8 cellular contexts compared by ENCODE assay signal in the genomic region with DNA sequence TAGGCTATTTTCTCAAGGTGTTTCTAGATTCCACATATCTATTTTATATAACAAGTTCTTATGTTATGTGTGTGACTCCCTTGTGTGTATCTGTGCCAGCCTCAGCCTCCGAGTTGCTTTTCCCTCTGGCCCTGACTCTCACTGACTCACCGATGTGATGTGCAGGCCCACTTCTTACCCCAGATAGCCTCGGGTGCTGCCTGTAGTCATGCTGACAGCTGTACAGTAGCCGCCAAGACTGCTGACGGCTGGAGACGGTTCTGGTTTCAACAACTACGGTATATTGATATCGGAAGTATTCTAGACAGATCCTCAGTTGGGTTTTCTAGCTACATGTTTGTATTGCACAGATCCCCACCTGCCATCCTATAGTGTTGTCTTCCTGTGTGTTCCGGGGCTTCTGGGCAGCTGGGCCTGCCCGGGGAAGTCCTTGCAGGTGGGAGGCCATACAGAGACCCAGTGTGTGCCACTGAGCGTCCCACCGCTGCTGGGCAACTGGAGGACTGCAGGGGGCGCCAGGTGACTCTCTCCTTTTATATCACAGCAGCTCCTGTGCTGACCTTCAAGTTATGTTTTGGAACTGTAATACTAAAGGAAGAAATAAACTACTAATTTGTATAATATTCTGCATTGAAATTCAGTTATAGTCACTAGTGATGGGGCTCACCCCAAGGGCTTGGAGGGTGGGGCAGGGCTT. TPM values are rescaled to one million over a fixed set of nuclear protein-coding genes. Genes with fewer than 3 reads are reported as not detected.
DNase-seq lines count a peak whose midpoint lies in the region; ATAC-seq, FAIRE-seq and TF ChIP-seq lines count a peak whose summit lies in the region.
"Not testable (repeated sequence)": the region's sequence is repeated elsewhere in the genome, so short reads cannot be mapped to it uniquely, and the experiment has no call there.

No MANE protein-coding gene starts in this region.

- not testable (repeated sequence) for H3K4me2 ChIP-seq in A549

- intact Hi-C loops in kidney (cut with DNase I): not testable (repeated sequence)
- intact Hi-C loops in sigmoid colon (cut with DNase I): loop anchor here (5.0 kb wide), 1 partner anchor 56 kb away; a partner anchor contains a TSS

- not testable (repeated sequence) for H3K4me3 ChIP-seq in A549; GM12865 (ENCODE audit: low read depth, low read length); endodermal cell (ENCODE audit: low read length); kidney (ENCODE audit: low read length in 2 of 2); sigmoid colon

- 56% methylated on average over 13 of the region's 13 CpGs for WGBS in A549 (ENCODE audit: missing lambda C conversion rate)
- WGBS in endodermal cell (ENCODE audit: insufficient coverage in 1 of 2, insufficient read length in 1 of 2), 2 experiments: 67 to 71% methylated on average over 1 to 11 of the region's 13 CpGs
- 72 to 73% methylated on average over 13 of the region's 13 CpGs for WGBS in sigmoid colon, 2 donors

- not testable (repeated sequence) for H3K36me3 ChIP-seq in endodermal cell (ENCODE audit: control insufficient read depth, insufficient read depth, low read length); kidney (ENCODE audit: control insufficient read depth in 1 of 2, insufficient read depth in 2 of 2, low read length in 2 of 2); sigmoid colon

- H3K9ac ChIP-seq in endodermal cell (ENCODE audit: extremely low read depth, low read length, poor library complexity, severe bottlenecking); kidney (ENCODE audit: low read length in 2 of 2): not testable (repeated sequence)

- H3K27me3 Mint-ChIP-seq in endodermal cell (ENCODE audit: insufficient read depth): not testable (repeated sequence)

- ATAC-seq in A549 (peak; percentile 30 to 82; a peak in 3 of 6 replicates), HG03108 (IDR thresholded peaks at IDR 0.05; ENCODE audit: unreplicated experiment) (peak; percentile 17)

- DNase-seq in A549 (ENCODE audit: low read depth in 1 of 2, low spot score in 1 of 2): peak; percentile 53 to 58
- DNase-seq in GM12865 (ENCODE audit: low read depth): peak; percentile 70
- peak; percentile 51 for DNase-seq in OCI-M1 (lab: John Stamatoyannopoulos, UW)
- DNase-seq in activated T-cell treated with anti-CD3 and anti-CD28 coated beads for 1 hour (ENCODE audit: low read depth): peak; percentile 22
- DNase-seq in endodermal cell: peak; percentile 90
- peak; percentile 53 for DNase-seq in kidney
- DNase-seq in sigmoid colon: peak; percentile 80

- H3K27me3 ChIP-seq in endodermal cell (ENCODE audit: control insufficient read depth, insufficient read depth, low read length, poor library complexity, severe bottlenecking); sigmoid colon: not testable (repeated sequence)

- peaks cover 15% of the 10 kb centered on the region for H3K4me1 ChIP-seq in A549
- H3K4me1 ChIP-seq in endodermal cell (ENCODE audit: control insufficient read depth, insufficient read depth, low read length); kidney (ENCODE audit: control insufficient read depth in 1 of 2, insufficient read depth in 1 of 2, low read depth in 1 of 2, low read length in 2 of 2): not testable (repeated sequence)
- peaks cover 0 to 47% (median 30%) of the 10 kb centered on the region in 4 donors for H3K4me1 ChIP-seq in sigmoid colon

- not testable (repeated sequence) for H3K27ac Mint-ChIP-seq in endodermal cell

- TF ChIP-seq CTCF in A549 (IDR thresholded peaks at IDR 0.05) (peak; percentile 42), GM12865 (IDR thresholded peaks at IDR 0.05; ENCODE audit: insufficient read depth, low read depth, low read length, missing control alignments) (peak; percentile 36), endodermal cell (conservative IDR thresholded peaks at IDR 0.05) (peak; percentile 79), kidney (IDR thresholded peaks at IDR 0.05; ENCODE audit: borderline replicate concordance, extremely low read depth, insufficient read depth) (peak; percentile 3), sigmoid colon (IDR thresholded peaks at IDR 0.05) (peak in 3 of 4 experiments; percentile 16 to 54 (median 40))

- not testable (repeated sequence) for H3K9me3 Mint-ChIP-seq in endodermal cell

- H3K4me1 Mint-ChIP-seq in endodermal cell: not testable (repeated sequence)

- not testable (repeated sequence) for FAIRE-seq in A549 (lab: Jason Lieb, UNC); kidney (lab: Jason Lieb, UNC)

- not testable (repeated sequence) for TF ChIP-seq EP300 in A549 (IDR thresholded peaks at IDR 0.05); sigmoid colon (IDR thresholded peaks at IDR 0.05)

- peak; percentile 33 to 54; a peak in 3 of 5 replicates for TF ChIP-seq RAD21 in A549 (conservative IDR thresholded peaks at IDR 0.05 in 1 of 2, IDR thresholded peaks at IDR 0.05 in 1 of 2)

- not testable (repeated sequence) for TF ChIP-seq POLR2A in A549 (IDR thresholded peaks at IDR 0.05; ENCODE audit: low read length); sigmoid colon (IDR thresholded peaks at IDR 0.05)

- CTCF ChIA-PET in A549 (lab: Yijun Ruan, JAX): interaction anchor here (0.6 to 3.7 kb wide), 10 partner anchors 9 to 428 kb away, joined by 3 to 15 read pairs (median 4); a partner anchor contains a TSS

- not testable (repeated sequence) for H3K9me3 ChIP-seq in A549; endodermal cell (ENCODE audit: control insufficient read depth, low read length); kidney (ENCODE audit: control insufficient read depth in 1 of 2, low read length in 2 of 2); sigmoid colon

- POLR2A ChIA-PET in A549 (lab: Yijun Ruan, JAX): not testable (repeated sequence)

- not testable (repeated sequence) for H3K36me3 Mint-ChIP-seq in endodermal cell (ENCODE audit: low read depth)

- not testable (repeated sequence) for H3K4me3 Mint-ChIP-seq in endodermal cell

- H3K27ac ChIP-seq in A549; endodermal cell (ENCODE audit: low read depth, low read length); kidney (ENCODE audit: low read depth in 2 of 2, low read length in 2 of 2): not testable (repeated sequence)
- H3K27ac ChIP-seq in sigmoid colon: peak overlapping the region in 3 of 4 donors; percentile 56 to 73 (median 72)

TF ChIP-seq in A549, 52 proteins besides CTCF, POLR2A, EP300 and RAD21:
- TF ChIP-seq SMC3 (IDR thresholded peaks at IDR 0.05): peak; percentile 36; the same call in 1 of the 3 replicates

RNA-seq across cellular contexts. Expression of a gene that starts 55.2 kb away (rescaled TPM):
- polyA plus RNA-seq in A549 (2011; rRNA removed) (1.5 and 2.0 TPM in 2 replicates), A549 (2017; fragmentation: RNase III; extraction: RNeasy Plus Mini Kit Qiagen cat#74134 plus additional on column Dnase treatment) (2.7 to 3.2 TPM (median 2.9 TPM) in 3 replicates), kidney (ENCODE audit: insufficient read depth, low read depth, low replicate concordance) (0.82 TPM), sigmoid colon (1 to 10 TPM in 1 of 3 donors, under 1 TPM in 1, not detected in 1; 0.23 to 1.9 TPM)
- 2.2 and 3.3 TPM in 2 replicates for polyA plus RNA-seq in A549 (2012; cell fraction: cytosol; rRNA removed)
- 18.1 and 22.2 TPM in 2 replicates for polyA plus RNA-seq in A549 (2012; cell fraction: nucleus; rRNA removed)
- 3.2 and 5.5 TPM in 2 replicates for polyA minus RNA-seq in A549 (2011; rRNA and poly(A)+ RNA removed)
- total RNA-seq in endodermal cell (10 to 100 TPM; 55.8 to 67.1 TPM), kidney (3.1 TPM), sigmoid colon (1 to 10 TPM; 1.6 to 8.3 (median 2.2) TPM)
- polyA plus RNA-seq in endodermal cell (2013, experiment 1 of 2): 58.8 TPM
- polyA plus RNA-seq in endodermal cell (2013, experiment 2 of 2): 53.4 TPM

Comparison
In these comparisons a context has a peak if more than half of its experiments do, and no peak if none do; other contexts are left out.
1. DNase-seq: peak in every context shown above with its lines; median percentile 90 in endodermal cell; 80 in sigmoid colon; 70 in GM12865; 56 in A549; 53 in kidney; 51 in OCI-M1; 22 in activated T-cell treated with anti-CD3 and anti-CD28 coated beads for 1 hour.
2. CTCF ChIP-seq: peak in every context shown above with its lines; median percentile 79 in endodermal cell; 42 in A549; 40 in sigmoid colon; 36 in GM12865; 3 in kidney.
3. RNA of a gene that starts 55.2 kb away (total RNA-seq): 55.8 to 67.1 TPM in endodermal cell; 3.1 TPM in kidney (single experiment) and 1.6 to 8.3 TPM in sigmoid colon; every median in the first group is over 4 times any median in the second.